ENCODE assay signal across 2 cellular contexts in the genomic region with DNA sequence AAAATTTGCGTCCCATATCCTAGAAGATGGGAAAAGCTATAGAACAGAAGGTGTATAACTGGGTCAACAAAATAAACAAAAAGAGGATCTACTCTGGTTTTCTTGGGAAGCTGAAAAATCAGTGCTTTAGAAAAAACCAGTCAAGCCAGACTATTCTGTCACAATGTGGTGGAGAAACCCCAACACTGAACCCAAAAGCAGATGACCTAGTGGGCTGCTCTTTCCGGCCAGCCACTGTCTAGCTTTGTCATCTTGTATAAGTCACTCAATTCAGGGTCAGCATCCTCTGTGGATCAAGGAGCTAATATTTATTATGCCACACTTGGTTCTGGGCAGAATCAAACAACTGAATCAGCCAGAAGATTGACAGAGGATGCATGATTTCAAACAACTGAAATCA.
TF ChIP-seq lines count a peak whose summit lies in the region.

No MANE protein-coding gene starts in this region.

TF ChIP-seq in liver, 16 proteins besides CTCF, POLR2A, EP300 and RAD21:
- TF ChIP-seq, protein P1, sequence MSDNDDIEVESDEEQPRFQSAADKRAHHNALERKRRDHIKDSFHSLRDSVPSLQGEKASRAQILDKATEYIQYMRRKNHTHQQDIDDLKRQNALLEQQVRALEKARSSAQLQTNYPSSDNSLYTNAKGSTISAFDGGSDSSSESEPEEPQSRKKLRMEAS (IDR thresholded peaks at IDR 0.05) = no peak
- TF ChIP-seq FOXA2 (IDR thresholded peaks at IDR 0.05) (no peak), GABPA (IDR thresholded peaks at IDR 0.05 in 1 of 2, conservative IDR thresholded peaks at IDR 0.05 in 1 of 2) (no peak), SP1 (IDR thresholded peaks at IDR 0.05) (no peak), TAF1 (conservative IDR thresholded peaks at IDR 0.05) (no peak), FOXA1 (IDR thresholded peaks at IDR 0.05) (no peak), JUND (IDR thresholded peaks at IDR 0.05) (no peak), ATF3 (IDR thresholded peaks at IDR 0.05) (no peak), HNF4A (conservative IDR thresholded peaks at IDR 0.05) (no peak), YY1 (IDR thresholded peaks at IDR 0.05) (no peak), ZBTB33 (IDR thresholded peaks at IDR 0.05) (no peak), HNF4G (IDR thresholded peaks at IDR 0.05) (no peak), RXRA (IDR thresholded peaks at IDR 0.05) (no peak), NR2F2 (IDR thresholded peaks at IDR 0.05) (no peak)

TF ChIP-seq in HepG2, 621 proteins besides CTCF, POLR2A, EP300 and RAD21:
- TF ChIP-seq, protein P2, sequence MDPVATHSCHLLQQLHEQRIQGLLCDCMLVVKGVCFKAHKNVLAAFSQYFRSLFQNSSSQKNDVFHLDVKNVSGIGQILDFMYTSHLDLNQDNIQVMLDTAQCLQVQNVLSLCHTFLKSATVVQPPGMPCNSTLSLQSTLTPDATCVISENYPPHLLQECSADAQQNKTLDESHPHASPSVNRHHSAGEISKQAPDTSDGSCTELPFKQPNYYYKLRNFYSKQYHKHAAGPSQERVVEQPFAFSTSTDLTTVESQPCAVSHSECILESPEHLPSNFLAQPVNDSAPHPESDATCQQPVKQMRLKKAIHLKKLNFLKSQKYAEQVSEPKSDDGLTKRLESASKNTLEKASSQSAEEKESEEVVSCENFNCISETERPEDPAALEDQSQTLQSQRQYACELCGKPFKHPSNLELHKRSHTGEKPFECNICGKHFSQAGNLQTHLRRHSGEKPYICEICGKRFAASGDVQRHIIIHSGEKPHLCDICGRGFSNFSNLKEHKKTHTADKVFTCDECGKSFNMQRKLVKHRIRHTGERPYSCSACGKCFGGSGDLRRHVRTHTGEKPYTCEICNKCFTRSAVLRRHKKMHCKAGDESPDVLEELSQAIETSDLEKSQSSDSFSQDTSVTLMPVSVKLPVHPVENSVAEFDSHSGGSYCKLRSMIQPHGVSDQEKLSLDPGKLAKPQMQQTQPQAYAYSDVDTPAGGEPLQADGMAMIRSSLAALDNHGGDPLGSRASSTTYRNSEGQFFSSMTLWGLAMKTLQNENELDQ (CRISPR knock-in tag; IDR thresholded peaks at IDR 0.05; ENCODE audit: borderline replicate concordance) = no peak
- TF ChIP-seq ISX (CRISPR knock-in tag; conservative IDR thresholded peaks at IDR 0.05) = no peak
- no peak for TF ChIP-seq ZNF276 (CRISPR knock-in tag; IDR thresholded peaks at IDR 0.05; ENCODE audit: low read depth)
